In genomic region chr2:27211241-27211942, GRCh38 we compare ENCODE assay signal across 8 cellular contexts. TPM values are rescaled to one million over a fixed set of nuclear protein-coding genes. Genes with fewer than 3 reads are reported as not detected.
DNase-seq lines count a peak whose midpoint lies in the region; ATAC-seq, FAIRE-seq and TF ChIP-seq lines count a peak whose summit lies in the region.

No MANE protein-coding gene starts in this region.

- H3K4me3 Mint-ChIP-seq in natural killer cell = peak overlapping the region; percentile 100

- no peaks in the 10 kb centered on the region for H3K9me3 Mint-ChIP-seq in natural killer cell

- POLR2A ChIA-PET in GM10248 (lab: Yijun Ruan, JAX) = interaction anchor here (0.6 kb wide), 1 partner anchor 942 kb away, joined by 3 read pairs; no protein-coding TSS in a partner anchor

- no peak for FAIRE-seq in RCC 7860 (lab: Jason Lieb, UNC)

- DNase-seq in GM10248 (ENCODE audit: extremely low spot score) (peak; percentile 41), RCC 7860 (ENCODE audit: low spot score) (peak; percentile 64), epithelial cell of esophagus (ENCODE audit: low read depth) (no peak), natural killer cell (no peak), COR-L47 (lab: John Stamatoyannopoulos, UW) (no peak)
- DNase-seq in activated effector memory CD4-positive, alpha-beta T cell treated with Interleukin-2 at 50 U/mL for 16 hours = no peak

- H3K36me3 Mint-ChIP-seq in natural killer cell = no peaks in the 10 kb centered on the region

- TF ChIP-seq CTCF in GM10248 (IDR thresholded peaks at IDR 0.05; ENCODE audit: control extremely low read depth, extremely low read depth, low read depth, missing control alignments) (no peak), epithelial cell of esophagus (IDR thresholded peaks at IDR 0.05; ENCODE audit: insufficient read depth, low read depth, low read length, missing control alignments) (no peak), natural killer cell (IDR thresholded peaks at IDR 0.05) (no peak)

- peak overlapping the region; percentile 99 to 100 for H3K27ac Mint-ChIP-seq in natural killer cell

- H3K27me3 Mint-ChIP-seq in natural killer cell (ENCODE audit: low read depth in 2 of 2) = no peaks in the 10 kb centered on the region

- peak overlapping the region; percentile 85 for H3K4me3 ChIP-seq in epithelial cell of esophagus (ENCODE audit: low read length)

- ATAC-seq in HG02642 (IDR thresholded peaks at IDR 0.05; ENCODE audit: poor library complexity, unreplicated experiment) (peak; percentile 20), natural killer cell (peak in 1 of 3 donors; percentile 0), HG03095 (IDR thresholded peaks at IDR 0.05; ENCODE audit: unreplicated experiment) (no peak)

- H3K4me1 Mint-ChIP-seq in natural killer cell = peaks cover 21 to 35% of the 10 kb centered on the region in 2 donors

- intact Hi-C loops in natural killer cell (cut with micrococcal nuclease) = loop anchor here (5.0 kb wide), 3 partner anchors 124 to 276 kb away; partner anchors contain the start of genes GTF3C2, IFT172 and KHK

- CTCF ChIA-PET in GM10248 (lab: Yijun Ruan, JAX) = interaction anchor here (1.0 to 2.0 kb wide), 6 partner anchors 9 to 249 kb away, joined by 3 to 4 read pairs (median 3); partner anchors contain the start of genes KHK and TRIM54

RNA-seq across cellular contexts. Expression of gene ATRAID, which starts 0.4 kb away (rescaled TPM):
- total RNA-seq in natural killer cell = 10 to 100 TPM; 65.5 to 76.6 (median 76.5) TPM

RNA-seq across cellular contexts. Expression of gene SLC5A6, which starts 0.7 kb away (rescaled TPM):
- 100 to 1,000 TPM in 1 of 3 donors, 10 to 100 TPM in 2; 86.2 to 102 (median 93.7) TPM for total RNA-seq in natural killer cell

RNA-seq across cellular contexts. Expression of gene CAD, which starts 5.8 kb away (rescaled TPM):
- total RNA-seq in natural killer cell = 10 to 100 TPM; 21.8 to 26.6 (median 24.0) TPM

RNA-seq across cellular contexts. Expression of gene SLC30A3, which starts 51.5 kb away (rescaled TPM):
- total RNA-seq in natural killer cell = not detected

Comparison
In these comparisons a context has a peak if more than half of its experiments do, and no peak if none do; other contexts are left out.
1. DNase-seq: peak in GM10248 (single experiment) and RCC 7860 (single experiment); none in epithelial cell of esophagus (single experiment), natural killer cell (single experiment), COR-L47 (single experiment) and activated effector memory CD4-positive, alpha-beta T cell treated with Interleukin-2 at 50 U/mL for 16 hours (single experiment).